12 cellular contexts compared by ENCODE assay signal in genomic region chr22:45538284-45538683, GRCh38. TPM values are rescaled to one million over a fixed set of nuclear protein-coding genes. Genes with fewer than 3 reads are reported as not detected.
A peak's percentile ranks its signal among the peaks of the same experiment; 100 is the strongest.
DNase-seq lines count a peak whose midpoint lies in the region; ATAC-seq and TF ChIP-seq lines count a peak whose summit lies in the region.
"Had no signal": no experiment of that assay in that cellular context is flagged by ENCODE, and none has a peak within 500 bp of the region (broad histone marks: within the 10 kb centered on the region; RNA-seq: fewer than 3 reads in every experiment).

No MANE protein-coding gene starts in this region.

- peaks cover 72% of the 10 kb centered on the region for H3K36me3 ChIP-seq in BLaER1
- H3K36me3 ChIP-seq in esophagus muscularis mucosa: peaks cover 4 to 28% (median 16%) of the 10 kb centered on the region in 4 donors

- DNase-seq in NCI-H69 (lab: John Stamatoyannopoulos, UW) (peak; percentile 77), esophagus muscularis mucosa (ENCODE audit: extremely low spot score) (no peak), putamen (ENCODE audit: low spot score) (peak; percentile 59), SIG-M5 treated with dmso at 0.1 percent for 504 hours (lab: John Stamatoyannopoulos, UW; ENCODE audit: unreplicated experiment) (no peak), NCI-H2227 (lab: John Stamatoyannopoulos, UW; ENCODE audit: unreplicated experiment) (no peak)
- DNase-seq in activated CD4-positive, CD25-positive, alpha-beta regulatory T cell treated with anti-CD3 and anti-CD28 coated beads, Interleukin-2, amount 50 U/mL, for 72 hours: no peak
- DNase-seq: activated CD4-positive, alpha-beta memory T cell treated with anti-CD3 and anti-CD28 coated beads for 36 hours; activated naive CD4-positive, alpha-beta T cell treated with anti-CD3 and anti-CD28 coated beads, Interleukin-2, amount 10 ng/mL, durations not matched to agents 7 days and 5 days; CD4-positive, alpha-beta memory T cell; T-helper 2 cell had no signal

- peak overlapping the region; percentile 78 for H3K4me2 ChIP-seq in BLaER1

- TF ChIP-seq CTCF in esophagus muscularis mucosa (IDR thresholded peaks at IDR 0.05): no peak

- intact Hi-C loops in esophagus muscularis mucosa (cut with DNase I): no loop called here

- H3K9ac ChIP-seq in BLaER1: no peak overlapping the region

- H4K20me1 ChIP-seq in BLaER1: peaks cover 15% of the 10 kb centered on the region; the same call in 1 of the 2 replicates

- H3K27me3 ChIP-seq in BLaER1 (no peaks in the 10 kb centered on the region), esophagus muscularis mucosa (no peaks in the 10 kb centered on the region)

- H3K9me3 ChIP-seq in BLaER1: no peaks in the 10 kb centered on the region
- H3K9me3 ChIP-seq in esophagus muscularis mucosa: no peaks in the 10 kb centered on the region

- no peak for ATAC-seq in GM21381 (IDR thresholded peaks at IDR 0.05; ENCODE audit: unreplicated experiment)

- H3K4me3 ChIP-seq in BLaER1 (no peak overlapping the region), esophagus muscularis mucosa (peak overlapping the region in 3 of 4 donors; percentile 11 to 18 (median 13))

- H3K27ac ChIP-seq in BLaER1: no peak overlapping the region; the same call in 1 of the 2 replicates
- peak overlapping the region; percentile 68 to 81 (median 73) for H3K27ac ChIP-seq in esophagus muscularis mucosa (replicated peaks in 1 of 4)

- H3K4me1 ChIP-seq in BLaER1 (peaks cover 57% of the 10 kb centered on the region), esophagus muscularis mucosa (peaks cover 22 to 68% (median 61%) of the 10 kb centered on the region in 4 donors)

- WGBS in esophagus muscularis mucosa: 70% methylated on average over 4 of the region's 4 CpGs

- TF ChIP-seq POLR2A in esophagus muscularis mucosa (IDR thresholded peaks at IDR 0.05; ENCODE audit: low read depth): no peak

- no peak for TF ChIP-seq EP300 in esophagus muscularis mucosa (IDR thresholded peaks at IDR 0.05)

RNA-seq across cellular contexts. Expression of gene FBLN1, which starts 35.6 kb away (rescaled TPM):
- total RNA-seq in esophagus muscularis mucosa: 100 to 1,000 TPM; 355 to 534 (median 417) TPM
- total RNA-seq: activated CD4-positive, alpha-beta memory T cell treated with anti-CD3 and anti-CD28 coated beads for 36 hours; CD4-positive, alpha-beta memory T cell had no signal

Comparison
In these comparisons a context has a peak if more than half of its experiments do, and no peak if none do; other contexts are left out.
1. DNase-seq: peak in NCI-H69 (single experiment) and putamen (single experiment); none in esophagus muscularis mucosa (single experiment), SIG-M5 treated with dmso at 0.1 percent for 504 hours (single experiment), activated CD4-positive, CD25-positive, alpha-beta regulatory T cell treated with anti-CD3 and anti-CD28 coated beads, Interleukin-2, amount 50 U/mL, for 72 hours (single experiment) and NCI-H2227 (single experiment).